Comparison of ENCODE assay signal across 22 cellular contexts in the genomic region with DNA sequence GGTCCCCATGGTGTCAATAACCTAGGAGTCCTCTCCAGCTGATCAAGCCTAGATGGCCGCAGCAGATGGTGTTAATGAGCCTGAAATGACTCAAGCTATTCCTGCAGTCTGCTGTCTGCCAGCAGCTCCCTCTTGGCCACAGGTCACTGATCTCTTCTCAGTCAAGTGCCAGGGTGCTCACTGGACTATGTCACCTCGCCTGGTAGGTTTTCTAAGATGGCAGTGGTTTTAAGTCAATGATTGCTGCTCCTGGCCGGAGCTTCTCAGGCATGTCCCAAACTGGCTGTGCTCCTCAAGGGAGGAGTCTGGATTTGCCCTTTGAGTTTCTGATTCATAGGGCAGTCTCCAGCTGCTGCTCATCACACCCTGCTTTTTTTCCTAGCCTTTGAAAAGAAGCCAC. TPM values are rescaled to one million over a fixed set of nuclear protein-coding genes. Genes with fewer than 3 reads are reported as not detected.
"Had no signal": no experiment of that assay in that cellular context is flagged by ENCODE, and none has a peak within 500 bp of the region (broad histone marks: within the 10 kb centered on the region; RNA-seq: fewer than 3 reads in every experiment).

No MANE protein-coding gene starts in this region.

- ATAC-seq: activated naive CD8-positive, alpha-beta T cell treated with anti-CD3 and anti-CD28 coated beads, Interleukin-2, amount 50 U/mL, for 24 hours; activated T-cell treated with anti-CD3 and anti-CD28 coated beads, Interleukin-2, amount 50 U/mL, for 4 hours; gastrocnemius medialis; psoas muscle; sciatic nerve; stimulated activated effector memory CD8-positive, alpha-beta T cell treated with anti-CD3 and anti-CD28 coated beads, Interleukin-12 subunit alpha, Interleukin-12 subunit beta, amount 100 ng/mL, for 72 hours; T-cell had no signal

- DNase-seq: activated CD4-positive, alpha-beta T cell treated with anti-CD3 and anti-CD28 coated beads, Interleukin-2, amount 50 U/mL, for 1 hour; activated CD4-positive, CD25-positive, alpha-beta regulatory T cell treated with anti-CD3 and anti-CD28 coated beads, Interleukin-2, amount 50 U/mL, for 72 hours; activated CD8-positive, alpha-beta memory T cell treated with anti-CD3 and anti-CD28 coated beads, Interleukin-2, amount 50 U/mL, for 4 hours; activated naive CD4-positive, alpha-beta T cell treated with anti-CD3 and anti-CD28 coated beads, Interleukin-2, amount 10 ng/mL, durations not matched to agents 7 days and 5 days; activated naive CD8-positive, alpha-beta T cell treated with anti-CD3 and anti-CD28 coated beads, Interleukin-2, amount 50 U/mL, for 24 hours; activated T-cell treated with anti-CD3 and anti-CD28 coated beads, Interleukin-2, amount 50 U/mL, for 4 hours; anterior cingulate cortex; central memory CD4-positive, alpha-beta T cell; erythroblast; gastrocnemius medialis; immature natural killer cell; midbrain; psoas muscle; stimulated activated CD4-positive, alpha-beta T cell treated with anti-CD3 and anti-CD28 coated beads, Interleukin-4, amount 100 ng/mL, for 24 hours; stomach; T-cell; T-helper 9 cell; upper lobe of left lung had no signal

- H3K27me3 ChIP-seq: gastrocnemius medialis, stomach, upper lobe of left lung had no signal

- H3K36me3 ChIP-seq: gastrocnemius medialis, stomach, upper lobe of left lung had no signal

- FAIRE-seq: colon had no signal

- H3K4me3 ChIP-seq: gastrocnemius medialis, lung, psoas muscle, stomach, upper lobe of left lung had no signal

RNA-seq across cellular contexts. Expression of a gene that starts 58.6 kb away (rescaled TPM):
- total RNA-seq: activated T-cell treated with anti-CD3 and anti-CD28 coated beads, Interleukin-2, amount 50 U/mL, for 4 hours; T-cell had no signal
